In the genomic region with DNA sequence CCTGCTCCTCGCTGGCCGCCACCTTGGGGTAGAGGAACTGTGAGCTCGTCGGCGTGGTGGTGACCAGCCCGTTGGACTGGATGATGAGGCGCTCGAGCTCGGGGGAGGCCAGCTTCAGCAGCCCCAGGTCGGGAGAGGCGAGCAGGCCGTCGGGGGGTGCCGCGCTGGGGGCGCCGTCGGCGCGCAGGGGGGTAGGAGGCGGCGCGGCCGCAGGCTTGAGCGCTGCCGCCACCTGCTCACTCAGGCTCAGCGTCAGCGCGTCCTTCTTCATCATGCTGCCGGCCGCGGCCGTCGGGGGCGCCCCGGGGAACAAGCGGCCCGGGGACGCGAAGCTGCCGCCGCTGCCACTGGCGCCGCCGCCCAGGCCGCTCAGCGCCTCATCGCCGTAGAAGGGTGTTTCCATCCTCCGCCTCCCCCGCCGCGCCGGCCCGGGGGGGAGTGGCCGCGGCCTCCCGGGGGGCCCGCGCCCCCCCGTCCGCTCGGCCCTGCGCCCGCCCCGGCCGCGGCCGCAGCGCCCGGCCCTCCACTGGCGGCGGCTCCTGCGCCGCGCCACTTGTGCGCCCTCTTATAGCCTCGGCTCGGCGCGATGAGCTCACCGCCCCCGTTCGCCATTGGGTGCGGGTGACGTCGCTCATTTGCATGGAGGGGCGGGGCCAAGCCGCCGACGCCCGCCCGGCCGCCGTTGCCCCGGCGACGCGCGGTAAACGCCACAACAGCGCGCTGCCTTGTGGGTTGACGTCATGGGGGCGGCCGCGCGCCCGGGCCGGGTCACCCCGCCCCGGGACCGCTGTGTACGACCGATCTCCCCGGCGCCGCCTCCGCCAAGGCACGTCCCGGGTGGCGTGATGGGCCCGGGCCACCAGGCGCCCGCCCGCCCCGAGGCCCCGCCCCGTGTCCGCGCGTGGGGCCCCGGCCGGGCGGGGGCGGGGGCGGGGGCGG, we compare ENCODE assay signal across 1 cellular context.
A peak's percentile ranks its signal among the peaks of the same experiment; 100 is the strongest.
TF ChIP-seq lines count a peak whose summit lies in the region.

TSS of gene JUND (minus strand) at position 541 of the 939 bp plus-strand sequence. CDS start at position 403, 138 bp downstream.

TF ChIP-seq in H1, 55 proteins besides CTCF, POLR2A, EP300 and RAD21:
- peak; percentile 97 for TF ChIP-seq GTF2F1 (IDR thresholded peaks at IDR 0.05; ENCODE audit: borderline replicate concordance, low read depth, low read length)
- TF ChIP-seq, protein P1, sequence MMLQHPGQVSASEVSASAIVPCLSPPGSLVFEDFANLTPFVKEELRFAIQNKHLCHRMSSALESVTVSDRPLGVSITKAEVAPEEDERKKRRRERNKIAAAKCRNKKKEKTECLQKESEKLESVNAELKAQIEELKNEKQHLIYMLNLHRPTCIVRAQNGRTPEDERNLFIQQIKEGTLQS (IDR thresholded peaks at IDR 0.05; ENCODE audit: insufficient read depth, low read depth, low read length): no peak
- no peak for TF ChIP-seq RNF2 (IDR thresholded peaks at IDR 0.05; ENCODE audit: borderline replicate concordance, low read depth, low read length, missing control alignments, poor library complexity, severe bottlenecking)
- peak; percentile 87 for TF ChIP-seq BACH1 (IDR thresholded peaks at IDR 0.05; ENCODE audit: low read length)
- peak; percentile 82 for TF ChIP-seq PHF8 (conservative IDR thresholded peaks at IDR 0.05; ENCODE audit: low read depth, low read length)
- TF ChIP-seq KDM5A (IDR thresholded peaks at IDR 0.05; ENCODE audit: low read length): no peak
- TF ChIP-seq CREB1 (IDR thresholded peaks at IDR 0.05): peak; percentile 92
- TF ChIP-seq, protein P2, sequence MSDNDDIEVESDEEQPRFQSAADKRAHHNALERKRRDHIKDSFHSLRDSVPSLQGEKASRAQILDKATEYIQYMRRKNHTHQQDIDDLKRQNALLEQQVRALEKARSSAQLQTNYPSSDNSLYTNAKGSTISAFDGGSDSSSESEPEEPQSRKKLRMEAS (IDR thresholded peaks at IDR 0.05): peak; percentile 50; the same call in 1 of the 2 replicates
- no peak for TF ChIP-seq KDM4A (IDR thresholded peaks at IDR 0.05; ENCODE audit: low read depth, low read length, severe bottlenecking)
- peak; percentile 91 for TF ChIP-seq JUN (IDR thresholded peaks at IDR 0.05; ENCODE audit: low read depth, low read length)
- TF ChIP-seq ZNF274 (IDR thresholded peaks at IDR 0.05; ENCODE audit: borderline replicate concordance, extremely low read depth, low read length): no peak
- TF ChIP-seq SIN3A (conservative IDR thresholded peaks at IDR 0.05 in 1 of 2, IDR thresholded peaks at IDR 0.05 in 1 of 2; ENCODE audit: low read depth in 1 of 2, low read length in 2 of 2): 0 out of 4 replicates have a peak, but pooled peaks of 1 of the 2 experiments have one; percentile 19
- TF ChIP-seq RFX5 (IDR thresholded peaks at IDR 0.05; ENCODE audit: borderline replicate concordance, low read depth, low read length): no peak
- peak; percentile 2; the same call in 1 of the 2 replicates for TF ChIP-seq CEBPB (IDR thresholded peaks at IDR 0.05; ENCODE audit: low read depth, low read length)
- TF ChIP-seq TAF1 (IDR thresholded peaks at IDR 0.05; ENCODE audit: low read depth, low read length): peak; percentile 91
- TF ChIP-seq TAF7 (optimal IDR thresholded peaks at IDR 0.05; ENCODE audit: borderline replicate concordance, low read depth, low read length): peak; percentile 91
- TF ChIP-seq EGR1 (IDR thresholded peaks at IDR 0.05; ENCODE audit: borderline replicate concordance, low read depth, low read length): no peak
- TF ChIP-seq TEAD4 (IDR thresholded peaks at IDR 0.05; ENCODE audit: low read depth, low read length): no peak
- peak; percentile 72; the same call in 1 of the 2 replicates for TF ChIP-seq SP4 (IDR thresholded peaks at IDR 0.05; ENCODE audit: low read length)
- 0 out of 2 replicates have a peak, but pooled peaks have one; percentile 9 for TF ChIP-seq CHD2 (IDR thresholded peaks at IDR 0.05; ENCODE audit: low read length)
- TF ChIP-seq TBP (IDR thresholded peaks at IDR 0.05; ENCODE audit: low read depth, low read length): peak; percentile 96
- TF ChIP-seq SRF (IDR thresholded peaks at IDR 0.05; ENCODE audit: low read depth, low read length): no peak
- TF ChIP-seq JUND (IDR thresholded peaks at IDR 0.05; ENCODE audit: low read length): peak; percentile 95
- TF ChIP-seq, protein P3, sequence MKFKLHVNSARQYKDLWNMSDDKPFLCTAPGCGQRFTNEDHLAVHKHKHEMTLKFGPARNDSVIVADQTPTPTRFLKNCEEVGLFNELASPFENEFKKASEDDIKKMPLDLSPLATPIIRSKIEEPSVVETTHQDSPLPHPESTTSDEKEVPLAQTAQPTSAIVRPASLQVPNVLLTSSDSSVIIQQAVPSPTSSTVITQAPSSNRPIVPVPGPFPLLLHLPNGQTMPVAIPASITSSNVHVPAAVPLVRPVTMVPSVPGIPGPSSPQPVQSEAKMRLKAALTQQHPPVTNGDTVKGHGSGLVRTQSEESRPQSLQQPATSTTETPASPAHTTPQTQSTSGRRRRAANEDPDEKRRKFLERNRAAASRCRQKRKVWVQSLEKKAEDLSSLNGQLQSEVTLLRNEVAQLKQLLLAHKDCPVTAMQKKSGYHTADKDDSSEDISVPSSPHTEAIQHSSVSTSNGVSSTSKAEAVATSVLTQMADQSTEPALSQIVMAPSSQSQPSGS (IDR thresholded peaks at IDR 0.05; ENCODE audit: low read length): peak; percentile 100
- TF ChIP-seq E2F6 (IDR thresholded peaks at IDR 0.05): no peak
- TF ChIP-seq RBBP5 (IDR thresholded peaks at IDR 0.05; ENCODE audit: borderline replicate concordance, low read depth, low read length): no peak
- TF ChIP-seq SP2 (IDR thresholded peaks at IDR 0.05; ENCODE audit: low read length): no peak
- TF ChIP-seq HDAC2 (IDR thresholded peaks at IDR 0.05; ENCODE audit: borderline replicate concordance in 1 of 2, low read depth in 2 of 2, low read length in 2 of 2): peak in 1 of 2 experiments; percentile 49; a peak in 1 of 4 replicates
- peak; percentile 64 for TF ChIP-seq SP1 (IDR thresholded peaks at IDR 0.05; ENCODE audit: low read depth, low read length)
- no peak for TF ChIP-seq POU5F1 (IDR thresholded peaks at IDR 0.05; ENCODE audit: low read depth, low read length)
- no peak for TF ChIP-seq SIX5 (IDR thresholded peaks at IDR 0.05; ENCODE audit: low read depth, low read length)
- TF ChIP-seq SUZ12 (IDR thresholded peaks at IDR 0.05; ENCODE audit: low read length): no peak
- TF ChIP-seq RXRA (IDR thresholded peaks at IDR 0.05; ENCODE audit: insufficient read depth, low read depth, low read length): no peak
- peak; percentile 96 for TF ChIP-seq POLR2AphosphoS5 (IDR thresholded peaks at IDR 0.05; ENCODE audit: low read depth, low read length)
